18 cellular contexts compared by ENCODE assay signal in genomic region chr13:65914707-65915106, GRCh38.
DNase-seq lines count a peak whose midpoint lies in the region; ATAC-seq and TF ChIP-seq lines count a peak whose summit lies in the region.
"Had no signal": no experiment of that assay in that cellular context is flagged by ENCODE, and none has a peak within 500 bp of the region (broad histone marks: within the 10 kb centered on the region; RNA-seq: fewer than 3 reads in every experiment).

No MANE protein-coding gene starts in this region.

- no peaks in the 10 kb centered on the region for H3K9me2 ChIP-seq in neural cell (ENCODE audit: insufficient read depth, low read length)

- H3K27me3 ChIP-seq in neural cell (ENCODE audit: insufficient read depth, low read depth, low read length) = no peaks in the 10 kb centered on the region
- H3K27me3 ChIP-seq: colonic mucosa, right lobe of liver had no signal

- no peaks in the 10 kb centered on the region for H3K9me3 ChIP-seq in neural cell (ENCODE audit: low read length)
- H3K9me3 ChIP-seq: colonic mucosa, right lobe of liver had no signal

- H3K4me3 ChIP-seq in neural cell (ENCODE audit: low read length) = no peak overlapping the region
- H3K4me3 ChIP-seq: colonic mucosa, mucosa of descending colon, right lobe of liver had no signal

- no peaks in the 10 kb centered on the region for H3K36me3 ChIP-seq in neural cell (ENCODE audit: insufficient read depth, low read length)
- H3K36me3 ChIP-seq: colonic mucosa, right lobe of liver, WERI-Rb-1 had no signal

- H4K20me1 ChIP-seq in neural cell (ENCODE audit: insufficient read depth) = no peaks in the 10 kb centered on the region

- no peak overlapping the region for H2AFZ ChIP-seq in neural cell (ENCODE audit: low read depth, low read length)

- no peak for TF ChIP-seq EP300 in neural cell (conservative IDR thresholded peaks at IDR 0.05; ENCODE audit: poor library complexity, severe bottlenecking)

- H3F3A ChIP-seq in neural cell (ENCODE audit: insufficient read depth, low read length, poor library complexity, severe bottlenecking) = no peaks in the 10 kb centered on the region

- ATAC-seq in SK-N-SH treated with all-trans-retinoic acid at 6 μM for 48 hours (peak; percentile 31; the same call in 2 of the 3 replicates), GM18502 (IDR thresholded peaks at IDR 0.05; ENCODE audit: poor library complexity, unreplicated experiment) (no peak), left ventricle myocardium superior (no peak)
- ATAC-seq: activated CD8-positive, alpha-beta T cell treated with anti-CD3 and anti-CD28 coated beads, Interleukin-2, amount 10 ng/mL, durations not matched to agents 7 days and 5 days; left colon; mucosa of descending colon had no signal

- intact Hi-C loops in left ventricle myocardium superior (cut with micrococcal nuclease) = no loop called here

- no peak for TF ChIP-seq RAD21 in neural cell (conservative IDR thresholded peaks at IDR 0.05)

- DNase-seq in EL = peak; percentile 53
- no peak for DNase-seq in epithelial cell of prostate (ENCODE audit: low read depth, low spot score)
- DNase-seq in NCI-H146 treated with DMSO at 0.1 percent for 48 hours (lab: John Stamatoyannopoulos, UW; ENCODE audit: unreplicated experiment) = no peak
- no peak for DNase-seq in cerebellar nuclear complex (lab: John Stamatoyannopoulos, UW)
- DNase-seq in left ventricle myocardium superior = no peak
- DNase-seq: activated CD8-positive, alpha-beta T cell treated with anti-CD3 and anti-CD28 coated beads, Interleukin-2, amount 10 ng/mL, durations not matched to agents 7 days and 5 days; colonic mucosa; hippocampal formation; left colon; mucosa of descending colon; NCI-H187; right lobe of liver; stimulated activated CD4-positive, alpha-beta T cell treated with anti-CD3 and anti-CD28 coated beads, Interleukin-1b, Interleukin-23, amount 100 ng/mL, for 48 hours; T-helper 1 cell had no signal

- H3K9ac ChIP-seq in neural cell (ENCODE audit: low read length) = no peak overlapping the region

- peak overlapping the region; percentile 18 for H3K4me2 ChIP-seq in neural cell (ENCODE audit: low read length)

- no peaks in the 10 kb centered on the region for H3K79me2 ChIP-seq in neural cell (replicated peaks; ENCODE audit: insufficient read depth, low read length)

- peak overlapping the region; percentile 66 for H3K27ac ChIP-seq in epithelial cell of prostate
- H3K27ac ChIP-seq in neural cell (ENCODE audit: low read length) = peak overlapping the region; percentile 8
- H3K27ac ChIP-seq: colonic mucosa, right lobe of liver, WERI-Rb-1 had no signal

- TF ChIP-seq CTCF in neural cell (IDR thresholded peaks at IDR 0.05; ENCODE audit: poor library complexity, severe bottlenecking) = no peak

TF ChIP-seq in SK-N-SH treated with all-trans-retinoic acid at 6 μM for 48 hours, 23 proteins besides CTCF, POLR2A, EP300 and RAD21:
- TF ChIP-seq ZFP3 (CRISPR knock-in tag; IDR thresholded peaks at IDR 0.05) = no peak
- TF ChIP-seq ISL1 (CRISPR knock-in tag; IDR thresholded peaks at IDR 0.05) = peak; percentile 50; the same call in 1 of the 2 replicates
- TF ChIP-seq SNAI2 (CRISPR knock-in tag; IDR thresholded peaks at IDR 0.05) = no peak

TF ChIP-seq in neural cell, 6 proteins besides CTCF, POLR2A, EP300 and RAD21:
- no peak for TF ChIP-seq SMC3 (conservative IDR thresholded peaks at IDR 0.05; ENCODE audit: poor library complexity)
- no peak for TF ChIP-seq POLR2AphosphoS5 (IDR thresholded peaks at IDR 0.05)
- TF ChIP-seq TAF1 (IDR thresholded peaks at IDR 0.05; ENCODE audit: low read depth) = no peak
- TF ChIP-seq EZH2 (IDR thresholded peaks at IDR 0.05; ENCODE audit: borderline replicate concordance, insufficient read depth, low read length, poor library complexity, severe bottlenecking) = no peak
- no peak for TF ChIP-seq MXI1 (conservative IDR thresholded peaks at IDR 0.05; ENCODE audit: poor library complexity, severe bottlenecking)
- no peak for TF ChIP-seq REST (IDR thresholded peaks at IDR 0.05; ENCODE audit: borderline replicate concordance)
